Comparison of ENCODE assay signal across 11 cellular contexts in the genomic region with DNA sequence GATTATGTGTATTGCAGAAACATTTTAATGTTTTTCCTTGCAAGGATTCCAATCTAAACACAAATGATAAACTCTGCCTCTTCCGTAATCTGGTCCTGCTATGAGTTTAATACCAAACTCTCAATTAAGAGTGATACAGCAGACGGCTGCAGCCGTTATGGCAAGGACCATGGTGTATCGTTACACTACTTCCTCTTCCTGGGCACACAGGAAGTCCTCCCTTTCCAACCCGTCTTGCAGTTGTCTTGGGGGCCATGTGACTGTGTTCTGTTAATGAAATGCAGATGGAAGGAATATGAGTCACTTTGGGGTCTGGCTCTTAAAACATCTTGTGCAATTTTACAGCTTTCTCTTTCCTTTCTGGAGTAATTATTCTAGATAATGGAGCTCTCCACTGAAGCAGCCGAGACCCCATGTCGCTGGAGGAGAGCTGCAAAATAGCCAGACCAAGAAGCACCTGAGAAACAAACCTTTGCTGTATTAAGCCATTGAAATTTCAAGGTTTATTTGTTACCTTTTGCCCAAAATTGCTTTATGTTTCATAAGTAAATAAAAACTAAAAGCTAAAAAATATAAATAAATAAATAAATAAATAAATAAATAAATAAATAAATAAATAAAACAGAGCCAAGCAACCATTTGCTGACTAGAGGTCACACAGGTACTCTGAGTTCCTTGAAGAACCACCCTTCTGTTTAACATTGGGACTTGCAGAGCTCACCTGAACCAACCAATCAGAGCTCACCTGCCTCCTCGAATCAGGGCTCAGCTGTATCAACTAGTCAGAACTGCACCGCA.
DNase-seq lines count a peak whose midpoint lies in the region; ATAC-seq and TF ChIP-seq lines count a peak whose summit lies in the region.
"Had no signal": no experiment of that assay in that cellular context is flagged by ENCODE, and none has a peak within 500 bp of the region (broad histone marks: within the 10 kb centered on the region; RNA-seq: fewer than 3 reads in every experiment).

No MANE protein-coding gene starts in this region.

- H3K4me2 ChIP-seq in OCI-LY7 (ENCODE audit: low read length): no peak overlapping the region
- H3K4me2 ChIP-seq in fibroblast of lung (ENCODE audit: extremely low read depth, insufficient read depth, low read length): no peak overlapping the region

- H3K4me3 ChIP-seq in left ventricle myocardium inferior (no peak overlapping the region), OCI-LY7 (ENCODE audit: low read depth, low read length, poor library complexity, severe bottlenecking) (no peak overlapping the region), fibroblast of lung (replicated peaks in 1 of 4; ENCODE audit: control extremely low read depth in 1 of 4, insufficient read depth in 1 of 4, low read depth in 3 of 4, low read length in 4 of 4) (no peak overlapping the region), uterus (no peak overlapping the region)
- H3K4me3 ChIP-seq: SJSA1 had no signal

- H3K79me2 ChIP-seq in OCI-LY7 (ENCODE audit: insufficient read depth, low read depth, low read length) (no peaks in the 10 kb centered on the region), fibroblast of lung (ENCODE audit: control insufficient read depth, insufficient read depth, low read length) (no peaks in the 10 kb centered on the region)

- CTCF ChIA-PET in OCI-LY7 (lab: Charles Lee; ENCODE audit: unreplicated experiment): no interaction called here

- POLR2A ChIA-PET in OCI-LY7 (lab: Charles Lee): no interaction called here

- no peaks in the 10 kb centered on the region for H4K20me1 ChIP-seq in OCI-LY7 (ENCODE audit: insufficient read depth, low read length)
- H4K20me1 ChIP-seq in fibroblast of lung (ENCODE audit: control insufficient read depth, extremely low read depth, insufficient read depth, low read length): no peaks in the 10 kb centered on the region

- H3K27me3 ChIP-seq in left ventricle myocardium inferior (ENCODE audit: low read depth) (peaks cover 10% of the 10 kb centered on the region), fibroblast of lung (ENCODE audit: control insufficient read depth, insufficient read depth, low read length) (no peaks in the 10 kb centered on the region), uterus (no peaks in the 10 kb centered on the region)
- H3K27me3 ChIP-seq: SJSA1 had no signal

- DNase-seq in left ventricle myocardium superior (no peak), left ventricle myocardium inferior (no peak), OCI-LY7 (ENCODE audit: low spot score) (no peak), fibroblast of lung (ENCODE audit: low read depth in 2 of 2) (peak; percentile 51 to 64), nephron progenitor cell (no peak), uterus (no peak)
- DNase-seq in activated CD4-positive, alpha-beta T cell treated with anti-CD3 and anti-CD28 coated beads, Interleukin-2, amount 50 U/mL, for 48 hours: no peak
- DNase-seq in stimulated activated naive CD8-positive, alpha-beta T cell treated with anti-CD3 and anti-CD28 coated beads, Interleukin-15, amount 100 ng/mL, for 72 hours: no peak
- DNase-seq: NCI-H1930 had no signal

- TF ChIP-seq CTCF in left ventricle myocardium inferior (IDR thresholded peaks at IDR 0.05; ENCODE audit: borderline replicate concordance): no peak
- TF ChIP-seq CTCF in OCI-LY7 (conservative IDR thresholded peaks at IDR 0.05; ENCODE audit: low read length): no peak
- TF ChIP-seq CTCF in fibroblast of lung (conservative IDR thresholded peaks at IDR 0.05 in 1 of 2, IDR thresholded peaks at IDR 0.05 in 1 of 2; ENCODE audit: low read depth in 1 of 2, low read length in 2 of 2): no peak
- TF ChIP-seq CTCF in nephron progenitor cell (IDR thresholded peaks at IDR 0.05): no peak
- no peak for TF ChIP-seq CTCF in uterus (IDR thresholded peaks at IDR 0.05)

- H3K4me1 Mint-ChIP-seq in nephron progenitor cell: no peaks in the 10 kb centered on the region
- H3K4me1 Mint-ChIP-seq in stimulated activated naive CD8-positive, alpha-beta T cell treated with anti-CD3 and anti-CD28 coated beads, Interleukin-15, amount 100 ng/mL, for 72 hours: no peaks in the 10 kb centered on the region

- no peak for TF ChIP-seq POLR2A in uterus (IDR thresholded peaks at IDR 0.05)

- peaks cover 16% of the 10 kb centered on the region for H3K27me3 Mint-ChIP-seq in nephron progenitor cell (ENCODE audit: low read depth, poor library complexity)
- H3K27me3 Mint-ChIP-seq in stimulated activated naive CD8-positive, alpha-beta T cell treated with anti-CD3 and anti-CD28 coated beads, Interleukin-15, amount 100 ng/mL, for 72 hours: no peaks in the 10 kb centered on the region

- no peaks in the 10 kb centered on the region for H3K36me3 Mint-ChIP-seq in nephron progenitor cell (ENCODE audit: low read depth)

- no peak overlapping the region for H3K27ac Mint-ChIP-seq in nephron progenitor cell
- H3K27ac Mint-ChIP-seq in stimulated activated naive CD8-positive, alpha-beta T cell treated with anti-CD3 and anti-CD28 coated beads, Interleukin-15, amount 100 ng/mL, for 72 hours: no peak overlapping the region

- H3K27ac ChIP-seq in left ventricle myocardium inferior (replicated peaks): no peak overlapping the region
- H3K27ac ChIP-seq in OCI-LY7 (ENCODE audit: low read depth, low read length, poor library complexity, severe bottlenecking): no peak overlapping the region
- H3K27ac ChIP-seq in fibroblast of lung (ENCODE audit: insufficient read depth, low read length): no peak overlapping the region
- H3K27ac ChIP-seq in uterus: no peak overlapping the region
- H3K27ac ChIP-seq: C4-2B, SJSA1 had no signal

- no peaks in the 10 kb centered on the region for H3K36me3 ChIP-seq in left ventricle myocardium inferior
- H3K36me3 ChIP-seq in OCI-LY7 (ENCODE audit: insufficient read depth, low read length): no peaks in the 10 kb centered on the region
- no peaks in the 10 kb centered on the region for H3K36me3 ChIP-seq in fibroblast of lung (ENCODE audit: control insufficient read depth, insufficient read depth, low read length)
- no peaks in the 10 kb centered on the region for H3K36me3 ChIP-seq in uterus
- H3K36me3 ChIP-seq: SJSA1 had no signal

- intact Hi-C loops in left ventricle myocardium superior (cut with micrococcal nuclease) (no loop called here), left ventricle myocardium inferior (cut with micrococcal nuclease) (no loop called here), OCI-LY7 (cut with micrococcal nuclease; ENCODE audit: unreplicated experiment) (no loop called here), uterus (cut with DNase I; ENCODE audit: low total_unique reads) (no loop called here)

- H3K9me2 ChIP-seq in OCI-LY7 (ENCODE audit: insufficient read depth, low read length): no peaks in the 10 kb centered on the region

- H3K4me1 ChIP-seq in left ventricle myocardium inferior: no peaks in the 10 kb centered on the region
- no peaks in the 10 kb centered on the region for H3K4me1 ChIP-seq in OCI-LY7 (ENCODE audit: insufficient read depth, low read length, poor library complexity, severe bottlenecking)
- no peaks in the 10 kb centered on the region for H3K4me1 ChIP-seq in fibroblast of lung (ENCODE audit: control insufficient read depth, extremely low read depth, insufficient read depth, low read length)
- H3K4me1 ChIP-seq in uterus: no peaks in the 10 kb centered on the region
- H3K4me1 ChIP-seq: SJSA1 had no signal

- H3K4me3 Mint-ChIP-seq in nephron progenitor cell: no peak overlapping the region
- H3K4me3 Mint-ChIP-seq in stimulated activated naive CD8-positive, alpha-beta T cell treated with anti-CD3 and anti-CD28 coated beads, Interleukin-15, amount 100 ng/mL, for 72 hours: no peak overlapping the region

- ATAC-seq in left ventricle myocardium superior: peak; percentile 38
- ATAC-seq in stimulated activated naive CD8-positive, alpha-beta T cell treated with anti-CD3 and anti-CD28 coated beads, Interleukin-15, amount 100 ng/mL, for 72 hours: no peak

- H3K9me3 ChIP-seq in left ventricle myocardium inferior (replicated peaks) (no peaks in the 10 kb centered on the region), OCI-LY7 (ENCODE audit: low read length) (no peaks in the 10 kb centered on the region), fibroblast of lung (ENCODE audit: control insufficient read depth, insufficient read depth, low read depth, low read length) (no peaks in the 10 kb centered on the region), uterus (no peaks in the 10 kb centered on the region)
- H3K9me3 ChIP-seq: SJSA1 had no signal

- no peaks in the 10 kb centered on the region for H3K9me3 Mint-ChIP-seq in nephron progenitor cell
- H3K9me3 Mint-ChIP-seq in stimulated activated naive CD8-positive, alpha-beta T cell treated with anti-CD3 and anti-CD28 coated beads, Interleukin-15, amount 100 ng/mL, for 72 hours: peaks cover 0 to 4% of the 10 kb centered on the region in 2 donors

- no peak overlapping the region for H3K9ac ChIP-seq in fibroblast of lung (ENCODE audit: insufficient read depth, low read length)

- peak overlapping the region; percentile 49; the same call in 1 of the 2 replicates for H2AFZ ChIP-seq in OCI-LY7 (ENCODE audit: low read length)
- peak overlapping the region; percentile 59 for H2AFZ ChIP-seq in fibroblast of lung (ENCODE audit: low read length)

- BruUV-seq in OCI-LY7 (replicated peaks; lab: Mats Ljungman, UMichigan): no TSS peak

Comparison
In these comparisons a context has a peak if more than half of its experiments do, and no peak if none do; other contexts are left out.
1. DNase-seq: peak in fibroblast of lung (2 of 2); none in left ventricle myocardium superior (single experiment), left ventricle myocardium inferior (single experiment), OCI-LY7 (single experiment), nephron progenitor cell (single experiment), uterus (0 of 2), activated CD4-positive, alpha-beta T cell treated with anti-CD3 and anti-CD28 coated beads, Interleukin-2, amount 50 U/mL, for 48 hours (0 of 2) and stimulated activated naive CD8-positive, alpha-beta T cell treated with anti-CD3 and anti-CD28 coated beads, Interleukin-15, amount 100 ng/mL, for 72 hours (0 of 2).